Comparison of ENCODE assay signal across 10 cellular contexts in genomic region chr14:70663707-70664179, GRCh38. TPM values are rescaled to one million over a fixed set of nuclear protein-coding genes. Genes with fewer than 3 reads are reported as not detected.
DNase-seq lines count a peak whose midpoint lies in the region; ATAC-seq and TF ChIP-seq lines count a peak whose summit lies in the region.
"Had no signal": no experiment of that assay in that cellular context is flagged by ENCODE, and none has a peak within 500 bp of the region (broad histone marks: within the 10 kb centered on the region; RNA-seq: fewer than 3 reads in every experiment).

No MANE protein-coding gene starts in this region.

- WGBS in psoas muscle, 3 donors, result 42 to 52% (median 42%) methylated on average over 4 of the region's 4 CpGs

- H3K4me1 Mint-ChIP-seq in activated B cell treated with CpG ODN at 0.5 μM for 24 hours, result peaks cover 99% of the 10 kb centered on the region

- CTCF ChIA-PET in activated B cell treated with CpG ODN at 0.5 μM for 24 hours (lab: Charles Lee), result interaction anchor here (1.1 to 1.6 kb wide), 2 partner anchors 21 to 50 kb away, joined by 3 to 10 read pairs; no protein-coding TSS in a partner anchor

- no peaks in the 10 kb centered on the region for H3K9me3 ChIP-seq in psoas muscle

- peak overlapping the region; percentile 11 for H3K4me3 Mint-ChIP-seq in activated B cell treated with CpG ODN at 0.5 μM for 24 hours
- H3K4me3 Mint-ChIP-seq: activated naive CD4-positive, alpha-beta T cell treated with anti-CD3 and anti-CD28 coated beads for 36 hours; T-helper 17 cell had no signal

- no peaks in the 10 kb centered on the region for H3K27me3 Mint-ChIP-seq in activated B cell treated with CpG ODN at 0.5 μM for 24 hours
- H3K27me3 Mint-ChIP-seq: T-helper 17 cell had no signal

- H3K4me3 ChIP-seq in psoas muscle, result no peak overlapping the region

- no peak overlapping the region for H3K27ac ChIP-seq in psoas muscle

- DNase-seq in activated B cell treated with CpG ODN at 0.5 μM for 24 hours (no peak), psoas muscle (peak in 1 of 2 donors; percentile 16), T1000 (lab: John Stamatoyannopoulos, UW) (no peak), activated gamma-delta T cell (lab: John Stamatoyannopoulos, UW) (no peak)
- DNase-seq in activated CD4-positive, CD25-positive, alpha-beta regulatory T cell treated with anti-CD3 and anti-CD28 coated beads, Interleukin-2, amount 50 U/mL, for 72 hours, result no peak
- DNase-seq in activated CD4-positive, alpha-beta T cell treated with anti-CD3 and anti-CD28 coated beads for 1 hour, result no peak
- DNase-seq: activated naive CD4-positive, alpha-beta T cell treated with anti-CD3 and anti-CD28 coated beads for 36 hours; T-helper 17 cell had no signal

- H3K4me1 ChIP-seq in psoas muscle, result peaks cover 3% of the 10 kb centered on the region

- H3K9me3 Mint-ChIP-seq in activated B cell treated with CpG ODN at 0.5 μM for 24 hours, result no peaks in the 10 kb centered on the region
- H3K9me3 Mint-ChIP-seq: activated naive CD4-positive, alpha-beta T cell treated with anti-CD3 and anti-CD28 coated beads for 36 hours had no signal

- TF ChIP-seq CTCF in activated B cell treated with CpG ODN at 0.5 μM for 24 hours (IDR thresholded peaks at IDR 0.05), result no peak
- TF ChIP-seq CTCF in psoas muscle (IDR thresholded peaks at IDR 0.05), result no peak

- intact Hi-C loops in activated B cell treated with CpG ODN at 0.5 μM for 24 hours (cut with micrococcal nuclease) (loop anchor here (2.0 kb wide), 1 partner anchor 145 kb away; the partner anchor contains the start of gene MAP3K9), psoas muscle (cut with DNase I) (no loop called here)

- H3K36me3 Mint-ChIP-seq in activated B cell treated with CpG ODN at 0.5 μM for 24 hours (ENCODE audit: low read depth), result peaks cover 19% of the 10 kb centered on the region

- ATAC-seq in GM18520 (IDR thresholded peaks at IDR 0.05; ENCODE audit: unreplicated experiment) (peak; percentile 45), HG02678 (IDR thresholded peaks at IDR 0.05; ENCODE audit: unreplicated experiment) (peak; percentile 47), activated B cell treated with CpG ODN at 0.5 μM for 24 hours (ENCODE audit: low read depth) (no peak), psoas muscle (peak; percentile 82 to 95 (median 90))
- ATAC-seq: T-helper 17 cell had no signal

- no peaks in the 10 kb centered on the region for H3K36me3 ChIP-seq in psoas muscle (ENCODE audit: insufficient read depth in 1 of 2, low read depth in 1 of 2)

- no peaks in the 10 kb centered on the region for H3K27me3 ChIP-seq in psoas muscle (ENCODE audit: insufficient read depth in 3 of 3, low read length in 2 of 3)

- POLR2A ChIA-PET in activated B cell treated with CpG ODN at 0.5 μM for 24 hours (lab: Charles Lee), result interaction anchor here (1.2 to 4.3 kb wide), 2 partner anchors 12 to 22 kb away, joined by 3 to 38 read pairs; partner anchors contain the start of gene TTC9

- peak overlapping the region; percentile 81 for H3K27ac Mint-ChIP-seq in activated B cell treated with CpG ODN at 0.5 μM for 24 hours
- H3K27ac Mint-ChIP-seq: activated naive CD4-positive, alpha-beta T cell treated with anti-CD3 and anti-CD28 coated beads for 36 hours had no signal

RNA-seq across cellular contexts. Expression of gene TTC9, which starts 22.0 kb away (rescaled TPM):
- total RNA-seq in activated B cell treated with CpG ODN at 0.5 μM for 24 hours (11.1 and 12.4 TPM in 2 replicates), psoas muscle (10 to 100 TPM in 2 of 4 donors, 1 to 10 TPM in 2; 2.8 to 15.1 (median 8.7) TPM)
- 1 to 10 TPM; 2.5 to 6.6 (median 5.4) TPM for polyA plus RNA-seq in psoas muscle
